In the genomic region with DNA sequence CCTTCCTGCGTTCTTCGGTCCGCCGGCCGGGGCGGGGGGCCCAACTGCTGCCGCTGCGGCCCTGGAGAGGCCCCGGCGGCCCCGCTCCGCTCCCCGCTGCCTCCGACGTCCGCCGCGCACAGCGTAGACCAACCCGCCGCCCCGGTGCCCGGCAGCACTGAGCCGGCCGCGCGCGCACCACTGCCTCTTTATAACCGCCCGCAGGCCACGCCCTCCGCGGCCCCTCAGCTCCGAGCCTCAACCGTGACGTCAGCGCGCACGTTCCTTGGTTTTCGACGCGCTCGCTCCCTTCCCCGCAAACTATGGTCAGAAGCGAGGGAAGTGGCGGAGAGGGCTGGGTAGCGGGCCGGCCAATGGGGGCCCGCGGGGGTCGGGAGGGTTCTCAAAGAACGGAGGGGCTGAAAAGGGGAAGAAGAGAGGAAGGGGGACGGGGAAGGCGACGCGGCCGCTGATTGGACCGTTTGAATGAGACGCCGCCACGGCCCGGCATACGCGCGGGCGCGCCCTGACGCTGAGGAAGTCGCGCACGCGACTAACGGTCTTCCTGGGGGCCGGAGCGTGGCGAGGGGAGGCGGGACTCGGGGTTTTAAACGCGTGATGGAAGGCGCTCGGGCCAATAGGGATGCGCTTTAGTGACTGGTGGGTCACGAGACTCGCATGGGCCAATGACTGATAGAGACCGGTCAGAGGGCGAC, we compare ENCODE assay signal across 8 cellular contexts. TPM values are rescaled to one million over a fixed set of nuclear protein-coding genes. Genes with fewer than 3 reads are reported as not detected.
DNase-seq lines count a peak whose midpoint lies in the region; ATAC-seq and TF ChIP-seq lines count a peak whose summit lies in the region.

A gene (minus strand): TSS at position 164 of the 695 bp plus-strand sequence. CDS start 199 bp downstream, outside the sequence.

- H3K27ac ChIP-seq in RWPE1 (peak within 1 kb of the TSS; percentile 97), fibroblast of lung (ENCODE audit: insufficient read depth, low read length) (peak within 1 kb of the TSS; percentile 98)

- H3K4me1 Mint-ChIP-seq in activated T-helper 17 cell treated with anti-CD3 and anti-CD28 coated beads, Interleukin-2, amount 50 U/mL, for 72 hours, result peaks cover 14% of the 10 kb centered on the region
- peaks cover 20 to 39% (median 30%) of the 10 kb centered on the region in 4 donors for H3K4me1 Mint-ChIP-seq in naive thymus-derived CD8-positive, alpha-beta T cell

- DNase-seq in Daoy (ENCODE audit: low read depth), result peak; percentile 99
- DNase-seq in GOT3 (lab: John Stamatoyannopoulos, UW), result peak; percentile 95
- peak; percentile 97 for DNase-seq in LNCaP clone FGC (ENCODE audit: low read depth)
- peak; percentile 100 for DNase-seq in RWPE1 (ENCODE audit: low spot score)
- DNase-seq in fibroblast of lung (ENCODE audit: low read depth in 2 of 2), result peak; percentile 99
- peak; percentile 94 to 99 (median 97) for DNase-seq in naive thymus-derived CD8-positive, alpha-beta T cell
- DNase-seq in stimulated activated naive CD4-positive, alpha-beta T cell (lab: John Stamatoyannopoulos, UW), result peak; percentile 95 to 98 (median 97)

- H3K36me3 Mint-ChIP-seq in activated T-helper 17 cell treated with anti-CD3 and anti-CD28 coated beads, Interleukin-2, amount 50 U/mL, for 72 hours (ENCODE audit: low read depth), result peaks cover 55% of the 10 kb centered on the region
- peaks cover 7 to 28% (median 15%) of the 10 kb centered on the region in 3 donors for H3K36me3 Mint-ChIP-seq in naive thymus-derived CD8-positive, alpha-beta T cell

- peak within 1 kb of the TSS; percentile 98 for H3K27ac Mint-ChIP-seq in activated T-helper 17 cell treated with anti-CD3 and anti-CD28 coated beads, Interleukin-2, amount 50 U/mL, for 72 hours
- peak within 1 kb of the TSS; percentile 93 to 100 (median 99) for H3K27ac Mint-ChIP-seq in naive thymus-derived CD8-positive, alpha-beta T cell

- H2AFZ ChIP-seq in fibroblast of lung (ENCODE audit: low read length), result peak within 1 kb of the TSS; percentile 98

- peaks cover 2% of the 10 kb centered on the region for H4K20me1 ChIP-seq in fibroblast of lung (ENCODE audit: control insufficient read depth, extremely low read depth, insufficient read depth, low read length)

- TF ChIP-seq CTCF in LNCaP clone FGC (IDR thresholded peaks at IDR 0.05; ENCODE audit: control insufficient read depth, extremely low read depth, insufficient read depth) (no peak), RWPE1 (conservative IDR thresholded peaks at IDR 0.05; ENCODE audit: low read depth) (no peak), fibroblast of lung (conservative IDR thresholded peaks at IDR 0.05 in 1 of 2, IDR thresholded peaks at IDR 0.05 in 1 of 2; ENCODE audit: low read depth in 1 of 2, low read length in 2 of 2) (no peak)

- H3K27me3 ChIP-seq in fibroblast of lung (ENCODE audit: control insufficient read depth, insufficient read depth, low read length), result no peaks in the 10 kb centered on the region

- H3K27me3 Mint-ChIP-seq in activated T-helper 17 cell treated with anti-CD3 and anti-CD28 coated beads, Interleukin-2, amount 50 U/mL, for 72 hours, result no peaks in the 10 kb centered on the region
- peaks cover 0 to 3% (median 0%) of the 10 kb centered on the region in 5 donors for H3K27me3 Mint-ChIP-seq in naive thymus-derived CD8-positive, alpha-beta T cell

- peaks cover 19% of the 10 kb centered on the region for H3K4me1 ChIP-seq in fibroblast of lung (ENCODE audit: control insufficient read depth, extremely low read depth, insufficient read depth, low read length)

- peaks cover 17% of the 10 kb centered on the region for H3K36me3 ChIP-seq in fibroblast of lung (ENCODE audit: control insufficient read depth, insufficient read depth, low read length)

- H3K9me3 ChIP-seq in fibroblast of lung (ENCODE audit: control insufficient read depth, insufficient read depth, low read depth, low read length), result no peaks in the 10 kb centered on the region

- H3K4me3 ChIP-seq in LNCaP clone FGC (ENCODE audit: low read depth, low read length) (peak within 1 kb of the TSS; percentile 81), fibroblast of lung (replicated peaks in 1 of 4; ENCODE audit: control extremely low read depth in 1 of 4, insufficient read depth in 1 of 4, low read depth in 3 of 4, low read length in 4 of 4) (peak within 1 kb of the TSS; percentile 71 to 92 (median 81))

- no peaks in the 10 kb centered on the region for H3K9me3 Mint-ChIP-seq in activated T-helper 17 cell treated with anti-CD3 and anti-CD28 coated beads, Interleukin-2, amount 50 U/mL, for 72 hours
- H3K9me3 Mint-ChIP-seq in naive thymus-derived CD8-positive, alpha-beta T cell, result peaks cover 0 to 12% (median 0%) of the 10 kb centered on the region in 9 donors

- H3K79me2 ChIP-seq in fibroblast of lung (ENCODE audit: control insufficient read depth, insufficient read depth, low read length), result peaks cover 36% of the 10 kb centered on the region

- H3K4me2 ChIP-seq in fibroblast of lung (ENCODE audit: extremely low read depth, insufficient read depth, low read length), result peak within 1 kb of the TSS; percentile 100

- POLR2A ChIA-PET in RWPE1 (lab: Yijun Ruan, JAX; ENCODE audit: low non-redundant PET), result interaction anchor here (0.6 to 1.5 kb wide), 3 partner anchors 20 to 30 kb away, joined by 3 to 6 read pairs (median 4); a partner anchor contains a TSS
- POLR2A ChIA-PET in naive thymus-derived CD8-positive, alpha-beta T cell (lab: Charles Lee), result interaction anchor here (0.5 to 10.0 kb wide), 22 partner anchors 9 to 291 kb away, joined by 3 to 181 read pairs (median 6); a partner anchor contains a TSS

- peak within 1 kb of the TSS; percentile 94 for H3K9ac ChIP-seq in fibroblast of lung (ENCODE audit: insufficient read depth, low read length)

- CTCF ChIA-PET in RWPE1 (lab: Yijun Ruan, JAX), result no interaction called here

- peak; percentile 94 for ATAC-seq in activated T-helper 17 cell treated with anti-CD3 and anti-CD28 coated beads, Interleukin-2, amount 50 U/mL, for 72 hours (replicated peaks)
- ATAC-seq in naive thymus-derived CD8-positive, alpha-beta T cell, result peak; percentile 91 to 92

- peak within 1 kb of the TSS; percentile 97 for H3K4me3 Mint-ChIP-seq in activated T-helper 17 cell treated with anti-CD3 and anti-CD28 coated beads, Interleukin-2, amount 50 U/mL, for 72 hours
- peak within 1 kb of the TSS; percentile 88 to 98 (median 94) for H3K4me3 Mint-ChIP-seq in naive thymus-derived CD8-positive, alpha-beta T cell

RNA-seq across cellular contexts. Expression of the gene that starts here (rescaled TPM):
- 317 and 338 TPM in 2 replicates for total RNA-seq in Daoy (2014; rRNA removed; shearing (Covaris generic))
- 100 to 1,000 TPM; 183 to 343 TPM for total RNA-seq in activated T-helper 17 cell treated with anti-CD3 and anti-CD28 coated beads, Interleukin-2, amount 50 U/mL, for 72 hours
- 37.5 and 41.0 TPM in 2 replicates for total RNA-seq in fibroblast of lung
- polyA plus RNA-seq in fibroblast of lung, result 25.4 and 74.6 TPM in 2 replicates
- polyA plus RNA-seq in fibroblast of lung (2012), result 34.8 and 92.1 TPM in 2 replicates
- 93.5 and 271 TPM in 2 replicates for polyA minus RNA-seq in fibroblast of lung (ENCODE audit: low replicate concordance)
- 10 to 100 TPM; 18.1 to 20.2 TPM for total RNA-seq in naive thymus-derived CD8-positive, alpha-beta T cell
- 10 to 100 TPM; 18.6 to 25.8 (median 24.5) TPM for polyA plus RNA-seq in naive thymus-derived CD8-positive, alpha-beta T cell

Comparison
In these comparisons a context has a peak if more than half of its experiments do, and no peak if none do; other contexts are left out.
1. Peak in every context shown above with its lines: DNase-seq, ATAC-seq, H3K4me3 ChIP-seq and H3K27ac ChIP-seq.